In the genomic region with DNA sequence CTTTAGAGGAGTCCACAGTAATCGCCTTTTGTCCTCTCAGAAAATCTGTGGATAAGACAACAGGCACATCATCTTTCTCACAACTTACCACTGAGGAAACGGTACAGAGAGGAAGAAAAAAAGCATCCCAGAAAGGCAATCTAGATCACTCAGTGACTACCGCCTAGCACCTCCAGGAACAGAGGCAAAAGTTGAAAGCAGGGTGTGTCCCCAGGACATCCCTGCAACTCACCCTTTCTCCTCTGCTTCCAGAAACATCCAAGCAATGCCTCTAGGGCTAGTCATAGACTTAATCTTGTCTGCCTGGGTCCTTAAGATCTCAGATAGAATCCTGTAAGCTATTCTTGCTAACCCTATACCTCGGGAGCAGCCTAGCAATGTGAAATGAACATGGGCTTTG, we compare ENCODE assay signal across 2 cellular contexts.
TF ChIP-seq lines count a peak whose summit lies in the region.

No MANE protein-coding gene starts in this region.

TF ChIP-seq in liver, 16 proteins besides CTCF, POLR2A, EP300 and RAD21 (continued from another document):
- TF ChIP-seq, protein P1, sequence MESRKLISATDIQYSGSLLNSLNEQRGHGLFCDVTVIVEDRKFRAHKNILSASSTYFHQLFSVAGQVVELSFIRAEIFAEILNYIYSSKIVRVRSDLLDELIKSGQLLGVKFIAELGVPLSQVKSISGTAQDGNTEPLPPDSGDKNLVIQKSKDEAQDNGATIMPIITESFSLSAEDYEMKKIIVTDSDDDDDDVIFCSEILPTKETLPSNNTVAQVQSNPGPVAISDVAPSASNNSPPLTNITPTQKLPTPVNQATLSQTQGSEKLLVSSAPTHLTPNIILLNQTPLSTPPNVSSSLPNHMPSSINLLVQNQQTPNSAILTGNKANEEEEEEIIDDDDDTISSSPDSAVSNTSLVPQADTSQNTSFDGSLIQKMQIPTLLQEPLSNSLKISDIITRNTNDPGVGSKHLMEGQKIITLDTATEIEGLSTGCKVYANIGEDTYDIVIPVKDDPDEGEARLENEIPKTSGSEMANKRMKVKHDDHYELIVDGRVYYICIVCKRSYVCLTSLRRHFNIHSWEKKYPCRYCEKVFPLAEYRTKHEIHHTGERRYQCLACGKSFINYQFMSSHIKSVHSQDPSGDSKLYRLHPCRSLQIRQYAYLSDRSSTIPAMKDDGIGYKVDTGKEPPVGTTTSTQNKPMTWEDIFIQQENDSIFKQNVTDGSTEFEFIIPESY (IDR thresholded peaks at IDR 0.05) = no peak
- TF ChIP-seq GABPA (IDR thresholded peaks at IDR 0.05 in 1 of 2, conservative IDR thresholded peaks at IDR 0.05 in 1 of 2) = no peak
- no peak for TF ChIP-seq SP1 (IDR thresholded peaks at IDR 0.05)
- TF ChIP-seq HNF4G (IDR thresholded peaks at IDR 0.05) = no peak
- TF ChIP-seq TAF1 (conservative IDR thresholded peaks at IDR 0.05) = no peak
- no peak for TF ChIP-seq FOXA1 (IDR thresholded peaks at IDR 0.05)
- TF ChIP-seq, protein P2, sequence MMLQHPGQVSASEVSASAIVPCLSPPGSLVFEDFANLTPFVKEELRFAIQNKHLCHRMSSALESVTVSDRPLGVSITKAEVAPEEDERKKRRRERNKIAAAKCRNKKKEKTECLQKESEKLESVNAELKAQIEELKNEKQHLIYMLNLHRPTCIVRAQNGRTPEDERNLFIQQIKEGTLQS (IDR thresholded peaks at IDR 0.05) = no peak
- TF ChIP-seq HNF4A (conservative IDR thresholded peaks at IDR 0.05) = no peak
- TF ChIP-seq NR2F2 (IDR thresholded peaks at IDR 0.05) = no peak
TF ChIP-seq in liver: peak in this region for 0.

TF ChIP-seq in HepG2, 621 proteins besides CTCF, POLR2A, EP300 and RAD21 (continued from another document):
- TF ChIP-seq, protein P3, sequence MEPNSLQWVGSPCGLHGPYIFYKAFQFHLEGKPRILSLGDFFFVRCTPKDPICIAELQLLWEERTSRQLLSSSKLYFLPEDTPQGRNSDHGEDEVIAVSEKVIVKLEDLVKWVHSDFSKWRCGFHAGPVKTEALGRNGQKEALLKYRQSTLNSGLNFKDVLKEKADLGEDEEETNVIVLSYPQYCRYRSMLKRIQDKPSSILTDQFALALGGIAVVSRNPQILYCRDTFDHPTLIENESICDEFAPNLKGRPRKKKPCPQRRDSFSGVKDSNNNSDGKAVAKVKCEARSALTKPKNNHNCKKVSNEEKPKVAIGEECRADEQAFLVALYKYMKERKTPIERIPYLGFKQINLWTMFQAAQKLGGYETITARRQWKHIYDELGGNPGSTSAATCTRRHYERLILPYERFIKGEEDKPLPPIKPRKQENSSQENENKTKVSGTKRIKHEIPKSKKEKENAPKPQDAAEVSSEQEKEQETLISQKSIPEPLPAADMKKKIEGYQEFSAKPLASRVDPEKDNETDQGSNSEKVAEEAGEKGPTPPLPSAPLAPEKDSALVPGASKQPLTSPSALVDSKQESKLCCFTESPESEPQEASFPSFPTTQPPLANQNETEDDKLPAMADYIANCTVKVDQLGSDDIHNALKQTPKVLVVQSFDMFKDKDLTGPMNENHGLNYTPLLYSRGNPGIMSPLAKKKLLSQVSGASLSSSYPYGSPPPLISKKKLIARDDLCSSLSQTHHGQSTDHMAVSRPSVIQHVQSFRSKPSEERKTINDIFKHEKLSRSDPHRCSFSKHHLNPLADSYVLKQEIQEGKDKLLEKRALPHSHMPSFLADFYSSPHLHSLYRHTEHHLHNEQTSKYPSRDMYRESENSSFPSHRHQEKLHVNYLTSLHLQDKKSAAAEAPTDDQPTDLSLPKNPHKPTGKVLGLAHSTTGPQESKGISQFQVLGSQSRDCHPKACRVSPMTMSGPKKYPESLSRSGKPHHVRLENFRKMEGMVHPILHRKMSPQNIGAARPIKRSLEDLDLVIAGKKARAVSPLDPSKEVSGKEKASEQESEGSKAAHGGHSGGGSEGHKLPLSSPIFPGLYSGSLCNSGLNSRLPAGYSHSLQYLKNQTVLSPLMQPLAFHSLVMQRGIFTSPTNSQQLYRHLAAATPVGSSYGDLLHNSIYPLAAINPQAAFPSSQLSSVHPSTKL (CRISPR knock-in tag; IDR thresholded peaks at IDR 0.05) = no peak
- no peak for TF ChIP-seq NFE2L2 (IDR thresholded peaks at IDR 0.05; ENCODE audit: low read length)
- TF ChIP-seq, protein P4, sequence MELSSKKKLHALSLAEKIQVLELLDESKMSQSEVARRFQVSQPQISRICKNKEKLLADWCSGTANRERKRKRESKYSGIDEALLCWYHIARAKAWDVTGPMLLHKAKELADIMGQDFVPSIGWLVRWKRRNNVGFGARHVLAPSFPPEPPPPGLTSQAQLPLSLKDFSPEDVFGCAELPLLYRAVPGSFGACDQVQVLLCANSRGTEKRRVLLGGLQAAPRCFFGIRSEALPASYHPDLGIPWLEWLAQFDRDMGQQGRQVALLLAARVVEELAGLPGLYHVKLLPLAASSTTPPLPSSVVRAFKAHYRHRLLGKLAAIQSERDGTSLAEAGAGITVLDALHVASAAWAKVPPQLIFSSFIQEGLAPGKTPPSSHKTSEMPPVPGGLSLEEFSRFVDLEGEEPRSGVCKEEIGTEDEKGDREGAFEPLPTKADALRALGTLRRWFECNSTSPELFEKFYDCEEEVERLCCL (CRISPR knock-in tag; IDR thresholded peaks at IDR 0.05; ENCODE audit: borderline replicate concordance) = no peak
- TF ChIP-seq SUZ12 (IDR thresholded peaks at IDR 0.05; ENCODE audit: low read depth, low read length) = no peak
- TF ChIP-seq ZSCAN25 (CRISPR knock-in tag; IDR thresholded peaks at IDR 0.05) = no peak
- no peak for TF ChIP-seq NFATC3 (CRISPR knock-in tag; IDR thresholded peaks at IDR 0.05)
- no peak for TF ChIP-seq HHEX (CRISPR knock-in tag; IDR thresholded peaks at IDR 0.05)
- TF ChIP-seq, protein P5, sequence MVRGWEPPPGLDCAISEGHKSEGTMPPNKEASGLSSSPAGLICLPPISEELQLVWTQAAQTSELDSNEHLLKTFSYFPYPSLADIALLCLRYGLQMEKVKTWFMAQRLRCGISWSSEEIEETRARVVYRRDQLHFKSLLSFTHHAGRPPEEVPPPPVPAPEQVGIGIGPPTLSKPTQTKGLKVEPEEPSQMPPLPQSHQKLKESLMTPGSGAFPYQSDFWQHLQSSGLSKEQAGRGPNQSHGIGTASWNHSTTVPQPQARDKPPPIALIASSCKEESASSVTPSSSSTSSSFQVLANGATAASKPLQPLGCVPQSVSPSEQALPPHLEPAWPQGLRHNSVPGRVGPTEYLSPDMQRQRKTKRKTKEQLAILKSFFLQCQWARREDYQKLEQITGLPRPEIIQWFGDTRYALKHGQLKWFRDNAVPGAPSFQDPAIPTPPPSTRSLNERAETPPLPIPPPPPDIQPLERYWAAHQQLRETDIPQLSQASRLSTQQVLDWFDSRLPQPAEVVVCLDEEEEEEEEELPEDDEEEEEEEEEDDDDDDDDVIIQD (CRISPR knock-in tag; IDR thresholded peaks at IDR 0.05; ENCODE audit: low read depth) = no peak
- TF ChIP-seq ZKSCAN1 (IDR thresholded peaks at IDR 0.05; ENCODE audit: low read length) = no peak
- TF ChIP-seq, protein P6, sequence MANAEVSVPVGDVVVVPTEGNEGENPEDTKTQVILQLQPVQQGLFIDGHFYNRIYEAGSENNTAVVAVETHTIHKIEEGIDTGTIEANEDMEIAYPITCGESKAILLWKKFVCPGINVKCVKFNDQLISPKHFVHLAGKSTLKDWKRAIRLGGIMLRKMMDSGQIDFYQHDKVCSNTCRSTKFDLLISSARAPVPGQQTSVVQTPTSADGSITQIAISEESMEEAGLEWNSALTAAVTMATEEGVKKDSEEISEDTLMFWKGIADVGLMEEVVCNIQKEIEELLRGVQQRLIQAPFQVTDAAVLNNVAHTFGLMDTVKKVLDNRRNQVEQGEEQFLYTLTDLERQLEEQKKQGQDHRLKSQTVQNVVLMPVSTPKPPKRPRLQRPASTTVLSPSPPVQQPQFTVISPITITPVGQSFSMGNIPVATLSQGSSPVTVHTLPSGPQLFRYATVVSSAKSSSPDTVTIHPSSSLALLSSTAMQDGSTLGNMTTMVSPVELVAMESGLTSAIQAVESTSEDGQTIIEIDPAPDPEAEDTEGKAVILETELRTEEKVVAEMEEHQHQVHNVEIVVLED (CRISPR knock-in tag; IDR thresholded peaks at IDR 0.05; ENCODE audit: borderline replicate concordance) = no peak
- TF ChIP-seq ZNF510 (CRISPR knock-in tag; IDR thresholded peaks at IDR 0.05; ENCODE audit: low read depth) = no peak
